9 cellular contexts compared by ENCODE assay signal in the genomic region with DNA sequence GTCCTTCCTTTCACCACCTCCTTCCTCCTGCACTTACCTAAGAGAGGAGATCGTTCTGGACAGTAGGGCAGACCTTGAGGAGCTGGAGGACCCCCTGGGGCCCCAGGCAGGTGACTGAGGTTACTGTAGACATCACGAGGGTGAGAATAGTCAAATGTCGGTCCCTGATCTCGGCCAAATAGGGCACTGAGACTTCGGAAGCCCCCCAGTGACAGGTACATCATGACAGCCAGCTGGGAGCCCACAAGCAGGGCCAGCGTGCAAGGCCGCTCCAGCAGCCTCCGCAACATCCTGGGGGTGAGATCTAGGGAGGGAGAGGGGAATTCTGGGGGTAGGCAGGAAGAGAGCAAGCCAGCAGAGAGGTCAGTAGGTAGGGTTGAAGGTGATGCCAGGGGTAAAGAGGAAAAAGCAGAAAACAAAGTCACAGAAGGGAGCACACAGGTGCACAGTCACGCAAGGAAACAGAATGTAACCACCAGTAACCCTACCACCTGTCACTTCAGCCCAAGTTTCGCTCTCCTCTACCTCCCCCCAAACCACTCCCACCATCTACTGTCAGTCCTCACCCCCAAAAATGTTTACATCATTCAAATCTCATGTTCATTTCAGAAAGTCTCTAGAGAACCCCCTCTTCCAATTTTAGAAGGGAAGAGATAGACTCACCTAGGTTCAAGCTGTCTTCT. TPM values are rescaled to one million over a fixed set of nuclear protein-coding genes. Genes with fewer than 3 reads are reported as not detected.
A peak's percentile ranks its signal among the peaks of the same experiment; 100 is the strongest.
DNase-seq lines count a peak whose midpoint lies in the region; ATAC-seq and TF ChIP-seq lines count a peak whose summit lies in the region.
"Had no signal": no experiment of that assay in that cellular context is flagged by ENCODE, and none has a peak within 500 bp of the region (broad histone marks: within the 10 kb centered on the region; RNA-seq: fewer than 3 reads in every experiment).

No MANE protein-coding gene starts in this region.

- TF ChIP-seq CTCF in C4-2B (conservative IDR thresholded peaks at IDR 0.05) (no peak), coronary artery (IDR thresholded peaks at IDR 0.05) (no peak), neural cell (IDR thresholded peaks at IDR 0.05; ENCODE audit: poor library complexity, severe bottlenecking) (no peak)

- peaks cover 15% of the 10 kb centered on the region for H3K79me2 ChIP-seq in Karpas-422 (ENCODE audit: low read length)
- peaks cover 6% of the 10 kb centered on the region for H3K79me2 ChIP-seq in neural cell (replicated peaks; ENCODE audit: insufficient read depth, low read length)

- H3K36me3 ChIP-seq in Karpas-422 (ENCODE audit: insufficient read depth, low read length) (peaks cover 19% of the 10 kb centered on the region), neural cell (ENCODE audit: insufficient read depth, low read length) (no peaks in the 10 kb centered on the region)

- ATAC-seq in GM21825 (IDR thresholded peaks at IDR 0.05; ENCODE audit: unreplicated experiment) (no peak), HG03432 (IDR thresholded peaks at IDR 0.05; ENCODE audit: unreplicated experiment) (no peak)

- H3K4me2 ChIP-seq in Karpas-422 (ENCODE audit: low read depth, low read length, poor library complexity, severe bottlenecking): peak overlapping the region; percentile 98
- peak overlapping the region; percentile 81 for H3K4me2 ChIP-seq in neural cell (ENCODE audit: low read length)

- H3K27me3 ChIP-seq in Karpas-422 (ENCODE audit: low read length): no peaks in the 10 kb centered on the region
- H3K27me3 ChIP-seq in neural cell (ENCODE audit: insufficient read depth, low read depth, low read length): no peaks in the 10 kb centered on the region

- DNase-seq in Karpas-422: no peak
- DNase-seq in coronary artery (ENCODE audit: low spot score): no peak
- no peak for DNase-seq in NCI-H1092 (lab: John Stamatoyannopoulos, UW)
- DNase-seq in AG08396 (ENCODE audit: low spot score): no peak
- DNase-seq: stimulated activated CD4-positive, alpha-beta T cell treated with anti-CD3 and anti-CD28 coated beads, Interleukin-1b, Interleukin-23, amount 100 ng/mL, for 48 hours had no signal

- H3F3A ChIP-seq in neural cell (ENCODE audit: insufficient read depth, low read length, poor library complexity, severe bottlenecking): no peaks in the 10 kb centered on the region

- H3K9ac ChIP-seq in Karpas-422 (ENCODE audit: low read length) (peak overlapping the region; percentile 79), neural cell (ENCODE audit: low read length) (peak overlapping the region; percentile 81)

- TF ChIP-seq RAD21 in neural cell (conservative IDR thresholded peaks at IDR 0.05): no peak

- no peaks in the 10 kb centered on the region for H4K20me1 ChIP-seq in Karpas-422 (ENCODE audit: insufficient read depth, low read depth, low read length)
- H4K20me1 ChIP-seq in neural cell (ENCODE audit: insufficient read depth): no peaks in the 10 kb centered on the region

- TF ChIP-seq EP300 in neural cell (conservative IDR thresholded peaks at IDR 0.05; ENCODE audit: poor library complexity, severe bottlenecking): no peak

- H2AFZ ChIP-seq in Karpas-422 (ENCODE audit: low read length) (no peak overlapping the region), neural cell (ENCODE audit: low read depth, low read length) (no peak overlapping the region)

- H3K9me3 ChIP-seq in Karpas-422 (ENCODE audit: low read length): no peaks in the 10 kb centered on the region
- no peaks in the 10 kb centered on the region for H3K9me3 ChIP-seq in neural cell (ENCODE audit: low read length)

- peaks cover 25% of the 10 kb centered on the region for H3K4me1 ChIP-seq in Karpas-422 (ENCODE audit: low read length)

- H3K4me3 ChIP-seq in Karpas-422 (ENCODE audit: low read length) (peak overlapping the region; percentile 86), coronary artery (peak overlapping the region; percentile 77), neural cell (ENCODE audit: low read length) (peak overlapping the region; percentile 78)

- H3K9me2 ChIP-seq in Karpas-422 (replicated peaks; ENCODE audit: insufficient read depth, low read length): no peaks in the 10 kb centered on the region
- no peaks in the 10 kb centered on the region for H3K9me2 ChIP-seq in neural cell (ENCODE audit: insufficient read depth, low read length)

- H3K27ac ChIP-seq in C4-2B (peak overlapping the region; percentile 84; the same call in 1 of the 2 replicates), Karpas-422 (ENCODE audit: low read length) (peak overlapping the region; percentile 58), coronary artery (peak overlapping the region; percentile 88 to 89), neural cell (ENCODE audit: low read length) (no peak overlapping the region)

TF ChIP-seq in neural cell, 6 proteins besides CTCF, POLR2A, EP300 and RAD21:
- no peak for TF ChIP-seq MXI1 (conservative IDR thresholded peaks at IDR 0.05; ENCODE audit: poor library complexity, severe bottlenecking)
- no peak for TF ChIP-seq EZH2 (IDR thresholded peaks at IDR 0.05; ENCODE audit: borderline replicate concordance, insufficient read depth, low read length, poor library complexity, severe bottlenecking)
- TF ChIP-seq, protein P1, sequence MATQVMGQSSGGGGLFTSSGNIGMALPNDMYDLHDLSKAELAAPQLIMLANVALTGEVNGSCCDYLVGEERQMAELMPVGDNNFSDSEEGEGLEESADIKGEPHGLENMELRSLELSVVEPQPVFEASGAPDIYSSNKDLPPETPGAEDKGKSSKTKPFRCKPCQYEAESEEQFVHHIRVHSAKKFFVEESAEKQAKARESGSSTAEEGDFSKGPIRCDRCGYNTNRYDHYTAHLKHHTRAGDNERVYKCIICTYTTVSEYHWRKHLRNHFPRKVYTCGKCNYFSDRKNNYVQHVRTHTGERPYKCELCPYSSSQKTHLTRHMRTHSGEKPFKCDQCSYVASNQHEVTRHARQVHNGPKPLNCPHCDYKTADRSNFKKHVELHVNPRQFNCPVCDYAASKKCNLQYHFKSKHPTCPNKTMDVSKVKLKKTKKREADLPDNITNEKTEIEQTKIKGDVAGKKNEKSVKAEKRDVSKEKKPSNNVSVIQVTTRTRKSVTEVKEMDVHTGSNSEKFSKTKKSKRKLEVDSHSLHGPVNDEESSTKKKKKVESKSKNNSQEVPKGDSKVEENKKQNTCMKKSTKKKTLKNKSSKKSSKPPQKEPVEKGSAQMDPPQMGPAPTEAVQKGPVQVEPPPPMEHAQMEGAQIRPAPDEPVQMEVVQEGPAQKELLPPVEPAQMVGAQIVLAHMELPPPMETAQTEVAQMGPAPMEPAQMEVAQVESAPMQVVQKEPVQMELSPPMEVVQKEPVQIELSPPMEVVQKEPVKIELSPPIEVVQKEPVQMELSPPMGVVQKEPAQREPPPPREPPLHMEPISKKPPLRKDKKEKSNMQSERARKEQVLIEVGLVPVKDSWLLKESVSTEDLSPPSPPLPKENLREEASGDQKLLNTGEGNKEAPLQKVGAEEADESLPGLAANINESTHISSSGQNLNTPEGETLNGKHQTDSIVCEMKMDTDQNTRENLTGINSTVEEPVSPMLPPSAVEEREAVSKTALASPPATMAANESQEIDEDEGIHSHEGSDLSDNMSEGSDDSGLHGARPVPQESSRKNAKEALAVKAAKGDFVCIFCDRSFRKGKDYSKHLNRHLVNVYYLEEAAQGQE (IDR thresholded peaks at IDR 0.05; ENCODE audit: borderline replicate concordance): no peak
- TF ChIP-seq TAF1 (IDR thresholded peaks at IDR 0.05; ENCODE audit: low read depth): no peak
- no peak for TF ChIP-seq POLR2AphosphoS5 (IDR thresholded peaks at IDR 0.05)
- TF ChIP-seq SMC3 (conservative IDR thresholded peaks at IDR 0.05; ENCODE audit: poor library complexity): no peak

RNA-seq across cellular contexts. Expression of gene B4GALT3, which starts 1.4 kb away (rescaled TPM):
- 34.9 and 54.7 TPM in 2 replicates for total RNA-seq in Karpas-422 (2014; rRNA removed; shearing (Covaris generic); ENCODE audit: low replicate concordance)
- 39.8 and 43.7 TPM in 2 replicates for polyA plus RNA-seq in neural cell
- polyA minus RNA-seq in neural cell: 24.3 and 24.8 TPM in 2 replicates

RNA-seq across cellular contexts. Expression of gene PPOX, which starts 9.7 kb away (rescaled TPM):
- total RNA-seq in Karpas-422 (2014; rRNA removed; shearing (Covaris generic); ENCODE audit: low replicate concordance): 37.0 and 60.8 TPM in 2 replicates
- polyA plus RNA-seq in neural cell: 93.9 and 107 TPM in 2 replicates
- 33.4 and 35.1 TPM in 2 replicates for polyA minus RNA-seq in neural cell

RNA-seq across cellular contexts. Expression of gene USP21, which starts 16.6 kb away (rescaled TPM):
- total RNA-seq in Karpas-422 (2014; rRNA removed; shearing (Covaris generic); ENCODE audit: low replicate concordance): 21.9 and 43.9 TPM in 2 replicates
- 18.3 and 20.2 TPM in 2 replicates for polyA plus RNA-seq in neural cell
- polyA minus RNA-seq in neural cell: 19.2 and 19.7 TPM in 2 replicates

RNA-seq across cellular contexts. Expression of gene UFC1, which starts 22.1 kb away (rescaled TPM):
- total RNA-seq in Karpas-422 (2014; rRNA removed; shearing (Covaris generic); ENCODE audit: low replicate concordance): 72.5 and 100.0 TPM in 2 replicates
- 87.4 and 104 TPM in 2 replicates for polyA plus RNA-seq in neural cell
- polyA minus RNA-seq in neural cell: 46.4 and 47.7 TPM in 2 replicates

RNA-seq across cellular contexts. Expression of gene ADAMTS4, which starts 22.9 kb away (rescaled TPM):
- total RNA-seq in Karpas-422 (2014; rRNA removed; shearing (Covaris generic); ENCODE audit: low replicate concordance): 0.15 TPM in 1 of 2 replicates, not detected in the other
- polyA plus RNA-seq in neural cell: 0.04 TPM in 1 of 2 replicates, not detected in the other
- not detected in 2 replicates for polyA minus RNA-seq in neural cell
